ENCODE assay signal across 23 cellular contexts in genomic region chr1:228869312-228869824, GRCh38.
DNase-seq lines count a peak whose midpoint lies in the region; TF ChIP-seq lines count a peak whose summit lies in the region.
"Had no signal": no experiment of that assay in that cellular context is flagged by ENCODE, and none has a peak within 500 bp of the region (broad histone marks: within the 10 kb centered on the region; RNA-seq: fewer than 3 reads in every experiment).

No MANE protein-coding gene starts in this region.

- H3K9me3 Mint-ChIP-seq in nephron (no peaks in the 10 kb centered on the region), progenitor cell of endocrine pancreas (ENCODE audit: low read depth) (no peaks in the 10 kb centered on the region)

- peaks cover 60% of the 10 kb centered on the region for H3K4me1 Mint-ChIP-seq in nephron
- H3K4me1 Mint-ChIP-seq in progenitor cell of endocrine pancreas (ENCODE audit: low read depth) = peaks cover 51% of the 10 kb centered on the region

- H3K27me3 Mint-ChIP-seq in nephron (ENCODE audit: low read depth) (peaks cover 20% of the 10 kb centered on the region), progenitor cell of endocrine pancreas (no peaks in the 10 kb centered on the region)

- TF ChIP-seq CTCF in nephron (IDR thresholded peaks at IDR 0.05; ENCODE audit: unreplicated experiment in 3 of 3) (no peak), progenitor cell of endocrine pancreas (IDR thresholded peaks at IDR 0.05; ENCODE audit: unreplicated experiment) (no peak)

- no peaks in the 10 kb centered on the region for H3K36me3 Mint-ChIP-seq in nephron (ENCODE audit: low read depth)
- no peaks in the 10 kb centered on the region for H3K36me3 Mint-ChIP-seq in progenitor cell of endocrine pancreas (ENCODE audit: insufficient read depth)

- DNase-seq in NCI-H510A treated with DMSO at 0.1 percent for 48 hours (lab: John Stamatoyannopoulos, UW) (peak; percentile 6), NCI-H510A (lab: John Stamatoyannopoulos, UW) (no peak), ecto neural progenitor cell (ENCODE audit: low spot score) (peak; percentile 33), iPS-NIHi11 (ENCODE audit: low spot score) (no peak), NCI-H1436 treated with DMSO at 0.1 percent for 48 hours (lab: John Stamatoyannopoulos, UW) (no peak), progenitor cell of endocrine pancreas (ENCODE audit: low spot score, unreplicated experiment) (no peak)
- DNase-seq: ACHN, BE2C, DMS153, DND-41, H7, MV-4-11, NCI-H1105, NCI-H146, NCI-H1930, NCI-H446, NCI-H526 treated with DMSO at 0.1 percent for 48 hours, PC-9, Right ventricle myocardium superior, RPMI8226 had no signal

- H3K27ac Mint-ChIP-seq in nephron (peak overlapping the region in 2 of 3 experiments; percentile 8 to 28), progenitor cell of endocrine pancreas (no peak overlapping the region)

- H3K27ac ChIP-seq in temporal lobe (ENCODE audit: low read depth, low read length) = peak overlapping the region; percentile 58
- H3K27ac ChIP-seq: 22Rv1, PC-9 had no signal

- no peak overlapping the region for H3K4me3 Mint-ChIP-seq in nephron
- H3K4me3 Mint-ChIP-seq in progenitor cell of endocrine pancreas (ENCODE audit: low read depth) = no peak overlapping the region

Comparison
In these comparisons a context has a peak if more than half of its experiments do, and no peak if none do; other contexts are left out.
1. DNase-seq: peak in NCI-H510A treated with DMSO at 0.1 percent for 48 hours (single experiment) and ecto neural progenitor cell (single experiment); none in NCI-H510A (single experiment), iPS-NIHi11 (single experiment), NCI-H1436 treated with DMSO at 0.1 percent for 48 hours (single experiment) and progenitor cell of endocrine pancreas (single experiment).